Comparison of ENCODE assay signal across 23 cellular contexts in the genomic region with DNA sequence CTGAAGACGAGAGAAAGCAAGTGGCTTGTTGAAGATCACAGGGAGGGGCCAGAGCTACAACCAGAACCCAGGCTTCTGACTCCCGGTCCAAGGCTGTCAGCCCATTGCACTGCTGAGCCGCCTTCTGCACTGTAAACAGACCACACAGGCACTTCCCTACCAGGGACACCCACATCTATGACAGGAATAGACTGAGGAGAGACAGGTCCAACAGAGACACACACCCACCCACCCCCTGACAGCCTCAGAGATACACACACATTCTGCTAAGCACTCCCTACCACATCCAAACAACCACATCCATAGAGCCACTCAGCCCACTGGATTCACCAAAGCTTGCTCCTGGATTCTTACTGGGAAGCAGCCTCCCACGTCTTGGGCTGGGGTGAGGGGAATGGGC. TPM values are rescaled to one million over a fixed set of nuclear protein-coding genes. Genes with fewer than 3 reads are reported as not detected.
DNase-seq lines count a peak whose midpoint lies in the region; ATAC-seq, FAIRE-seq and TF ChIP-seq lines count a peak whose summit lies in the region.
"Had no signal": no experiment of that assay in that cellular context is flagged by ENCODE, and none has a peak within 500 bp of the region (broad histone marks: within the 10 kb centered on the region; RNA-seq: fewer than 3 reads in every experiment).

No MANE protein-coding gene starts in this region.

- H3K9me3 ChIP-seq in right atrium auricular region = no peaks in the 10 kb centered on the region
- H3K9me3 ChIP-seq: BLaER1 had no signal

- H3K4me1 ChIP-seq in right atrium auricular region = no peaks in the 10 kb centered on the region
- H3K4me1 ChIP-seq: BLaER1 had no signal

- TF ChIP-seq CTCF in right atrium auricular region (IDR thresholded peaks at IDR 0.05) (no peak), bronchial epithelial cell (IDR thresholded peaks at IDR 0.05; ENCODE audit: insufficient read depth, low read length, severe bottlenecking) (no peak)

- FAIRE-seq in bronchial epithelial cell (lab: Jason Lieb, UNC) (peak; percentile 60), frontal cortex (lab: Jason Lieb, UNC) (no peak)
- FAIRE-seq: D721Med, GM12878, GM19239 had no signal

- H3K4me3 ChIP-seq in right atrium auricular region (no peak overlapping the region), bronchial epithelial cell (ENCODE audit: low read depth, low read length) (no peak overlapping the region)
- H3K4me3 ChIP-seq: BLaER1, GM12878, GM23338 had no signal

- H3K27me3 ChIP-seq in right atrium auricular region (no peaks in the 10 kb centered on the region), bronchial epithelial cell (ENCODE audit: control insufficient read depth, insufficient read depth, low read length) (no peaks in the 10 kb centered on the region)
- H3K27me3 ChIP-seq: BLaER1 had no signal

- H3K36me3 ChIP-seq in right atrium auricular region = peaks cover 52% of the 10 kb centered on the region
- peaks cover 20% of the 10 kb centered on the region for H3K36me3 ChIP-seq in bronchial epithelial cell (ENCODE audit: control insufficient read depth, insufficient read depth, low read length)

- H3K27ac ChIP-seq in right atrium auricular region = no peak overlapping the region
- H3K27ac ChIP-seq: BLaER1, C4-2B had no signal

- no peak for ATAC-seq in GM21381 (IDR thresholded peaks at IDR 0.05; ENCODE audit: unreplicated experiment)
- ATAC-seq: CD8-positive, alpha-beta T cell; GM12878; HCT116 had no signal

- peak; percentile 62 for DNase-seq in cardiac septum (ENCODE audit: low spot score)
- DNase-seq in right atrium auricular region (ENCODE audit: low spot score) = no peak
- no peak for DNase-seq in bronchial epithelial cell (ENCODE audit: low read depth)
- peak; percentile 26 for DNase-seq in islet precursor cell
- DNase-seq in frontal cortex (ENCODE audit: low spot score in 2 of 2) = no peak
- DNase-seq: CD4-positive, CD25-positive, alpha-beta regulatory T cell; CD8-positive, alpha-beta T cell; DMS 273 treated with DMSO at 0.1 percent for 48 hours; DMS79; EL; GDM1; HFFc6 had no signal

- intact Hi-C loops in cardiac septum (cut with DNase I) = loop anchor here (5.0 kb wide), 2 partner anchors 148 to 193 kb away; no protein-coding TSS in a partner anchor

RNA-seq across cellular contexts. Expression of a gene that starts 23.0 kb away (rescaled TPM):
- total RNA-seq in cardiac septum (9.7 TPM), right atrium auricular region (1 to 10 TPM; 5.4 to 7.4 TPM), bronchial epithelial cell (2.1 and 5.1 TPM in 2 replicates), frontal cortex (2.4 TPM)

RNA-seq across cellular contexts. Expression of a gene that starts 58.6 kb away (rescaled TPM):
- 39.1 TPM for total RNA-seq in cardiac septum
- total RNA-seq in right atrium auricular region = 10 to 100 TPM; 10.5 to 19.9 TPM
- 3.9 and 5.4 TPM in 2 replicates for total RNA-seq in bronchial epithelial cell
- 22.4 TPM for total RNA-seq in frontal cortex

RNA-seq across cellular contexts. Expression of a gene that starts 58.9 kb away (rescaled TPM):
- 0.30 TPM for total RNA-seq in cardiac septum
- not detected for total RNA-seq in right atrium auricular region
- not detected in 2 replicates for total RNA-seq in bronchial epithelial cell
- total RNA-seq in frontal cortex = 1.2 TPM
- total RNA-seq: A172; A673; B cell; CD4-positive, CD25-positive, alpha-beta regulatory T cell; CD8-positive, alpha-beta T cell; GM12878; HFFc6 had no signal

Comparison
In these comparisons a context has a peak if more than half of its experiments do, and no peak if none do; other contexts are left out.
1. DNase-seq: peak in cardiac septum (single experiment) and islet precursor cell (single experiment); none in right atrium auricular region (single experiment), bronchial epithelial cell (single experiment) and frontal cortex (0 of 2).